ENCODE assay signal across 8 cellular contexts in the genomic region with DNA sequence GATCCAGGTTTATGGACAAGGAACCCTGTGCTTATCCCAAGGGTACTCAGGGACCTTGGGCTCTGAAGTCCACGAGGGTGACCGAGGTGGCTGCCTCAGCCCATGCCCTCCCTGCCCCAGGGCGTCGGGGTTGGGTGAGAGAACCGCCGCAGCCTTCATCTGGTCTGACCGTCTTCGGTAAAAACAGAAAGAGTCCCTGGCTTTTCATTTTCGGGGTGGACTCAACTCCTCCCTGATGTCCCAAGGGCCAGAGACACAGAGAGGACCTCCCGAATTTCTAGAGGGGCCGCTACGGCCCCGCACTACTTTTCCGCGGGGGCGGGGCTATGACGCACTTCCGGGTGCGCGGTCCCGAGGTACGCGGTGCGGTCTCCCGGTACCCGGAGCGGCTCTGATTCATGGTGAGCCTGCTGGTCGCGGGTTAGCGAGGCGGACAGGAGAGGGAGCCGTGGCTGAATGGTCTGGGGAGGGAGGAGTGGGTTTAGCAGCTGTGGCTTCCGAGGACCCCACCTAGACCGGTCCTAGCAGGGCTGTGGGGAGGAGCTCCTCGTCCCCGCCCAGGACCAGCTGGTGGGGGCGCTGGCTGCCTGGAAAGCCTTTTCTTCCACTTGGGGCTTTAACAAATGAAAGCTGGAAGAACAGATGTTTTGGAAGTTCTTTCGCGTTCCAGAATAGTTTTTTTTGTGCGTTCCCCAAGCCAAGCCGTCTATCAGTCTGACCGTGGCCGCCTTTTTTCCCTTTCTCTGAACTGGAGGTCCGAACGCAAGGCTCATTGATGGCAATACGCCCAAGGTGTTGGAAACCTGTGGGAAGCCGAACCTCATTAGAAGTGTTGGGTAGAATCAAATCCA. TPM values are rescaled to one million over a fixed set of nuclear protein-coding genes. Genes with fewer than 3 reads are reported as not detected.
A peak's percentile ranks its signal among the peaks of the same experiment; 100 is the strongest.
DNase-seq lines count a peak whose midpoint lies in the region; ATAC-seq and TF ChIP-seq lines count a peak whose summit lies in the region.

ZSCAN21 (plus strand) TSS at position 334 of the 851 bp plus-strand sequence. CDS start 7,233 bp downstream, outside the sequence.

- H3K36me3 ChIP-seq in left ventricle myocardium inferior = peaks cover 5% of the 10 kb centered on the region
- no peaks in the 10 kb centered on the region for H3K36me3 ChIP-seq in upper lobe of right lung

- H3K36me3 Mint-ChIP-seq in T-cell (no peaks in the 10 kb centered on the region), progenitor cell of endocrine pancreas (ENCODE audit: insufficient read depth) (no peaks in the 10 kb centered on the region)

- CTCF ChIA-PET in T-cell (lab: Charles Lee) = interaction anchor here (0.5 to 1.7 kb wide), 4 partner anchors 9 to 72 kb away, joined by 3 to 8 read pairs (median 3); no protein-coding TSS in a partner anchor

- peak within 1 kb of the TSS; percentile 95 for H3K27ac ChIP-seq in left ventricle myocardium inferior (replicated peaks)
- peak within 1 kb of the TSS; percentile 96 for H3K27ac ChIP-seq in upper lobe of right lung

- ATAC-seq in HG02588 (IDR thresholded peaks at IDR 0.05; ENCODE audit: unreplicated experiment) (peak; percentile 91), T-cell (replicated peaks in 1 of 4) (peak; percentile 91 to 94 (median 92)), upper lobe of right lung (peak; percentile 98)

- TF ChIP-seq CTCF in GM12864 (IDR thresholded peaks at IDR 0.05; ENCODE audit: low read depth, low read length, missing control alignments) = no peak
- peak; percentile 26 for TF ChIP-seq CTCF in left ventricle myocardium inferior (IDR thresholded peaks at IDR 0.05; ENCODE audit: borderline replicate concordance)
- peak; percentile 31 for TF ChIP-seq CTCF in progenitor cell of endocrine pancreas (IDR thresholded peaks at IDR 0.05; ENCODE audit: unreplicated experiment)
- TF ChIP-seq CTCF in upper lobe of right lung (IDR thresholded peaks at IDR 0.05) = peak; percentile 24

- H3K9me3 ChIP-seq in left ventricle myocardium inferior (replicated peaks) (no peaks in the 10 kb centered on the region), upper lobe of right lung (no peaks in the 10 kb centered on the region)

- peaks cover 0 to 2% of the 10 kb centered on the region in 2 donors for H3K27me3 Mint-ChIP-seq in T-cell
- no peaks in the 10 kb centered on the region for H3K27me3 Mint-ChIP-seq in progenitor cell of endocrine pancreas

- DNase-seq in GM12864 (ENCODE audit: low read depth) (peak; percentile 21), NCI-H1092 treated with DMSO at 0.1 percent for 48 hours (lab: John Stamatoyannopoulos, UW) (peak; percentile 82), T-cell (peak; percentile 46 to 84 (median 70)), amniotic stem cell (lab: John Stamatoyannopoulos, UW) (peak; percentile 60), left ventricle myocardium inferior (peak; percentile 87), progenitor cell of endocrine pancreas (ENCODE audit: low spot score, unreplicated experiment) (peak; percentile 71), upper lobe of right lung (peak; percentile 93)

- intact Hi-C loops in left ventricle myocardium inferior (cut with micrococcal nuclease) = no loop called here
- intact Hi-C loops in upper lobe of right lung (cut with DNase I) = no loop called here

- H3K4me3 ChIP-seq in GM12864 (ENCODE audit: low read depth, low read length) = peak within 1 kb of the TSS; percentile 65
- H3K4me3 ChIP-seq in left ventricle myocardium inferior = peak within 1 kb of the TSS; percentile 82
- peak within 1 kb of the TSS; percentile 86 for H3K4me3 ChIP-seq in upper lobe of right lung

- H3K9me3 Mint-ChIP-seq in T-cell (no peaks in the 10 kb centered on the region), progenitor cell of endocrine pancreas (ENCODE audit: low read depth) (no peaks in the 10 kb centered on the region)

- POLR2A ChIA-PET in T-cell (lab: Charles Lee) = interaction anchor here (0.5 to 1.1 kb wide), 4 partner anchors 33 to 131 kb away, joined by 3 to 4 read pairs (median 3); partner anchors contain the start of genes AP4M1 (in 1 of the 2) and ZKSCAN1 (in 1 of the 2)

- no peaks in the 10 kb centered on the region for H3K27me3 ChIP-seq in left ventricle myocardium inferior (ENCODE audit: low read depth)
- no peaks in the 10 kb centered on the region for H3K27me3 ChIP-seq in upper lobe of right lung

- peaks cover 10 to 23% (median 21%) of the 10 kb centered on the region in 3 donors for H3K4me1 Mint-ChIP-seq in T-cell
- peaks cover 14% of the 10 kb centered on the region for H3K4me1 Mint-ChIP-seq in progenitor cell of endocrine pancreas (ENCODE audit: low read depth)

- H3K27ac Mint-ChIP-seq in T-cell = peak within 1 kb of the TSS; percentile 88 to 96
- peak within 1 kb of the TSS; percentile 98 for H3K27ac Mint-ChIP-seq in progenitor cell of endocrine pancreas

- H3K4me3 Mint-ChIP-seq in T-cell = peak within 1 kb of the TSS; percentile 87 to 93 (median 89)
- H3K4me3 Mint-ChIP-seq in progenitor cell of endocrine pancreas (ENCODE audit: low read depth) = peak within 1 kb of the TSS; percentile 88

- peaks cover 31% of the 10 kb centered on the region for H3K4me1 ChIP-seq in left ventricle myocardium inferior
- peaks cover 7% of the 10 kb centered on the region for H3K4me1 ChIP-seq in upper lobe of right lung

RNA-seq across cellular contexts. Expression of gene ZSCAN21, which starts in this region (rescaled TPM):
- total RNA-seq in T-cell (1 to 10 TPM; 4.4 to 9.9 (median 9.3) TPM), left ventricle myocardium inferior (6.4 TPM), progenitor cell of endocrine pancreas (20.7 and 22.8 TPM in 2 replicates), upper lobe of right lung (10.0 TPM)

Comparison
In these comparisons a context has a peak if more than half of its experiments do, and no peak if none do; other contexts are left out.
1. Peak in every context shown above with its lines: DNase-seq, ATAC-seq, H3K4me3 ChIP-seq and H3K27ac ChIP-seq.
2. DNase-seq: peak in every context shown above with its lines; median percentile 93 in upper lobe of right lung; 87 in left ventricle myocardium inferior; 82 in NCI-H1092 treated with DMSO at 0.1 percent for 48 hours; 71 in progenitor cell of endocrine pancreas; 70 in T-cell; 60 in amniotic stem cell; 21 in GM12864.